Comparison of ENCODE assay signal across 8 cellular contexts in the genomic region with DNA sequence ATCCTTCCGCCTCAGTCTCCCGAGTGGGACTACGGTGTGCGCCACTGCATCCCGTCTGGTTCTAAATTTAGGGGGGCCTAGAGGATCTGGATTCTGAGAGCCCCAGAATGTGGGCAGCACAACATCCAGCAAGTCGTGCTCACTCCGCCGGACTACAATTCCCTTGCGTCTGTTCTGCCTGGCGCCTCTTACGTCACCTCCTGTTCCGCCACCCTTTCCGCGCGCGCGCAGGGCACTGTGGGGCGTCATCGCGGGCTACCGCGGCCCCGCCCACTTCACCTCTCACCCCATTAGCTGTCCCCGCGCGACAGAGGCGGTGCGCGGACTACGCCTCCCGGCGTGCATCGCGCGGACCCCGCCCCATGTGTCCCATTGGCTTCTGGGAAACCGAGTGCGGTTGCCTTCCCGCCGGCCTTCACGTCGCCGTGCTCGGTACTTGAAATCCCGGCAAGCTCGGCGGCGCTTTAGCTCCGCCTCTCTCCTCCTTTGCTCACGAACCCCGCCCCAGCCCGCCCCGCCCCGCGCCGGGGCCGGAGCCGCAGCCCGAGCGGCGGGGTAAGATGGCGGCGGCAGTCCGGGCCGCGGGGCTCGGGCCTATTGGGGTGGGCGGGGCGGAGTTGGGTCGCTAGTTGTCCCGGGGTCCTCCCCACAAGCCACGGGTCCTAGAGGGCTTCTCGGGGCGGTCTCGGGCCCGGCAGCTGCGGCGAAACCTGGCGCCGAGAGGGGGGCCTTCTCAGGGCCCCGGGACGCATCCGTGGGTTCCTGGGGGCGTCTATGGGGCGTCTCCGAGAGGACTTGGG. TPM values are rescaled to one million over a fixed set of nuclear protein-coding genes. Genes with fewer than 3 reads are reported as not detected.
A peak's percentile ranks its signal among the peaks of the same experiment; 100 is the strongest.
DNase-seq lines count a peak whose midpoint lies in the region; ATAC-seq and TF ChIP-seq lines count a peak whose summit lies in the region.

A gene with protein sequence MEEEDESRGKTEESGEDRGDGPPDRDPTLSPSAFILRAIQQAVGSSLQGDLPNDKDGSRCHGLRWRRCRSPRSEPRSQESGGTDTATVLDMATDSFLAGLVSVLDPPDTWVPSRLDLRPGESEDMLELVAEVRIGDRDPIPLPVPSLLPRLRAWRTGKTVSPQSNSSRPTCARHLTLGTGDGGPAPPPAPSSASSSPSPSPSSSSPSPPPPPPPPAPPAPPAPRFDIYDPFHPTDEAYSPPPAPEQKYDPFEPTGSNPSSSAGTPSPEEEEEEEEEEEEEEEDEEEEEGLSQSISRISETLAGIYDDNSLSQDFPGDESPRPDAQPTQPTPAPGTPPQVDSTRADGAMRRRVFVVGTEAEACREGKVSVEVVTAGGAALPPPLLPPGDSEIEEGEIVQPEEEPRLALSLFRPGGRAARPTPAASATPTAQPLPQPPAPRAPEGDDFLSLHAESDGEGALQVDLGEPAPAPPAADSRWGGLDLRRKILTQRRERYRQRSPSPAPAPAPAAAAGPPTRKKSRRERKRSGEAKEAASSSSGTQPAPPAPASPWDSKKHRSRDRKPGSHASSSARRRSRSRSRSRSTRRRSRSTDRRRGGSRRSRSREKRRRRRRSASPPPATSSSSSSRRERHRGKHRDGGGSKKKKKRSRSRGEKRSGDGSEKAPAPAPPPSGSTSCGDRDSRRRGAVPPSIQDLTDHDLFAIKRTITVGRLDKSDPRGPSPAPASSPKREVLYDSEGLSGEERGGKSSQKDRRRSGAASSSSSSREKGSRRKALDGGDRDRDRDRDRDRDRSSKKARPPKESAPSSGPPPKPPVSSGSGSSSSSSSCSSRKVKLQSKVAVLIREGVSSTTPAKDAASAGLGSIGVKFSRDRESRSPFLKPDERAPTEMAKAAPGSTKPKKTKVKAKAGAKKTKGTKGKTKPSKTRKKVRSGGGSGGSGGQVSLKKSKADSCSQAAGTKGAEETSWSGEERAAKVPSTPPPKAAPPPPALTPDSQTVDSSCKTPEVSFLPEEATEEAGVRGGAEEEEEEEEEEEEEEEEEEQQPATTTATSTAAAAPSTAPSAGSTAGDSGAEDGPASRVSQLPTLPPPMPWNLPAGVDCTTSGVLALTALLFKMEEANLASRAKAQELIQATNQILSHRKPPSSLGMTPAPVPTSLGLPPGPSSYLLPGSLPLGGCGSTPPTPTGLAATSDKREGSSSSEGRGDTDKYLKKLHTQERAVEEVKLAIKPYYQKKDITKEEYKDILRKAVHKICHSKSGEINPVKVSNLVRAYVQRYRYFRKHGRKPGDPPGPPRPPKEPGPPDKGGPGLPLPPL (plus strand): TSS at position 522 of the 800 bp plus-strand sequence. CDS start 2,818 bp downstream, outside the sequence.

- H3K36me3 ChIP-seq in HUES64 (ENCODE audit: insufficient read depth, low read length) (peaks cover 21% of the 10 kb centered on the region), OCI-LY1 (ENCODE audit: insufficient read depth, low read length) (peaks cover 22% of the 10 kb centered on the region; the same call in 1 of the 2 replicates)

- H4K20me1 ChIP-seq in OCI-LY1 (ENCODE audit: insufficient read depth, low read length): no peaks in the 10 kb centered on the region

- peak within 1 kb of the TSS; percentile 98 for H3K27ac ChIP-seq in HUES64 (ENCODE audit: low read depth, low read length)
- H3K27ac ChIP-seq in OCI-LY1 (ENCODE audit: low read depth, low read length, poor library complexity, severe bottlenecking): peak within 1 kb of the TSS; percentile 92

- H3K9ac ChIP-seq in HUES64 (ENCODE audit: low read depth, low read length) (peak within 1 kb of the TSS; percentile 96), OCI-LY1 (ENCODE audit: low read length) (peak within 1 kb of the TSS; percentile 96)

- H3F3A ChIP-seq in OCI-LY1 (ENCODE audit: insufficient read depth, low read length): no peaks in the 10 kb centered on the region

- ATAC-seq in GM21423 (IDR thresholded peaks at IDR 0.05; ENCODE audit: unreplicated experiment): peak; percentile 60

- peak within 1 kb of the TSS; percentile 97 for H3K4me2 ChIP-seq in OCI-LY1 (ENCODE audit: low read length)

- H3K9me3 ChIP-seq in HUES64 (ENCODE audit: insufficient read depth, low read depth, low read length): no peaks in the 10 kb centered on the region
- no peaks in the 10 kb centered on the region for H3K9me3 ChIP-seq in OCI-LY1 (ENCODE audit: low read length)

- H3K4me1 ChIP-seq in HUES64 (ENCODE audit: insufficient read depth, low read length): peaks cover 13% of the 10 kb centered on the region
- H3K4me1 ChIP-seq in OCI-LY1 (ENCODE audit: insufficient read depth, low read length, severe bottlenecking): peaks cover 23% of the 10 kb centered on the region

- H3K79me2 ChIP-seq in OCI-LY1 (ENCODE audit: insufficient read depth, low read length): peaks cover 25% of the 10 kb centered on the region

- peak; percentile 100 for DNase-seq in Caki2 (ENCODE audit: low read depth)
- DNase-seq in activated CD8-positive, alpha-beta memory T cell treated with anti-CD3 and anti-CD28 coated beads, Interleukin-2, amount 50 U/mL, for 4 hours: peak; percentile 98
- DNase-seq in mesenteric fat pad (ENCODE audit: low spot score): peak; percentile 100
- peak; percentile 95 for DNase-seq in stimulated activated CD8-positive, alpha-beta memory T cell treated with anti-CD3 and anti-CD28 coated beads, Interleukin-15, amount 100 ng/mL, for 24 hours (ENCODE audit: low read depth)

- no peak for TF ChIP-seq CTCF in OCI-LY1 (IDR thresholded peaks at IDR 0.05; ENCODE audit: low read length)

- H2AFZ ChIP-seq in OCI-LY1 (ENCODE audit: low read length): no peak within 1 kb of the TSS

- H3K4me3 ChIP-seq in HUES64 (ENCODE audit: low read length) (peak within 1 kb of the TSS; percentile 76), OCI-LY1 (ENCODE audit: low read depth, low read length, poor library complexity, severe bottlenecking) (peak within 1 kb of the TSS; percentile 95)

- H3K27me3 ChIP-seq in HUES64 (ENCODE audit: insufficient read depth, low read length) (no peaks in the 10 kb centered on the region), OCI-LY1 (ENCODE audit: insufficient read depth, low read length) (no peaks in the 10 kb centered on the region)

- no peaks in the 10 kb centered on the region for H3K9me2 ChIP-seq in OCI-LY1 (ENCODE audit: low read depth, low read length)

- under 1% methylated on average over 86 of the region's 86 CpGs for WGBS in HUES64

- in situ Hi-C loops in Caki2 (cut with HindIII; ENCODE audit: low pct_unique_long_range_greater_than_20kb, low sequenced_read_pairs): no loop called here
- in situ Hi-C loops in endometrial microvascular endothelial cells (cut with HindIII; ENCODE audit: inconsistent ontology term, low pct_unique_long_range_greater_than_20kb, low sequenced_read_pairs): no loop called here

RNA-seq across cellular contexts. Expression of the gene that starts here (rescaled TPM):
- total RNA-seq in Caki2 (2014; rRNA removed; shearing (Covaris generic); ENCODE audit: low replicate concordance): 18.5 and 28.2 TPM in 2 replicates
- 36.3 TPM for polyA plus RNA-seq in HUES64 (2013, experiment 1 of 2)
- 36.0 TPM for polyA plus RNA-seq in HUES64 (2013, experiment 2 of 2)
- total RNA-seq in endometrial microvascular endothelial cells (ENCODE audit: inconsistent ontology term) (73.5 TPM), mesenteric fat pad (64.3 TPM)

Comparison
In these comparisons a context has a peak if more than half of its experiments do, and no peak if none do; other contexts are left out.
1. Peak in every context shown above with its lines: DNase-seq, ATAC-seq, H3K4me3 ChIP-seq and H3K27ac ChIP-seq.